ENCODE assay signal across 7 cellular contexts in the genomic region with DNA sequence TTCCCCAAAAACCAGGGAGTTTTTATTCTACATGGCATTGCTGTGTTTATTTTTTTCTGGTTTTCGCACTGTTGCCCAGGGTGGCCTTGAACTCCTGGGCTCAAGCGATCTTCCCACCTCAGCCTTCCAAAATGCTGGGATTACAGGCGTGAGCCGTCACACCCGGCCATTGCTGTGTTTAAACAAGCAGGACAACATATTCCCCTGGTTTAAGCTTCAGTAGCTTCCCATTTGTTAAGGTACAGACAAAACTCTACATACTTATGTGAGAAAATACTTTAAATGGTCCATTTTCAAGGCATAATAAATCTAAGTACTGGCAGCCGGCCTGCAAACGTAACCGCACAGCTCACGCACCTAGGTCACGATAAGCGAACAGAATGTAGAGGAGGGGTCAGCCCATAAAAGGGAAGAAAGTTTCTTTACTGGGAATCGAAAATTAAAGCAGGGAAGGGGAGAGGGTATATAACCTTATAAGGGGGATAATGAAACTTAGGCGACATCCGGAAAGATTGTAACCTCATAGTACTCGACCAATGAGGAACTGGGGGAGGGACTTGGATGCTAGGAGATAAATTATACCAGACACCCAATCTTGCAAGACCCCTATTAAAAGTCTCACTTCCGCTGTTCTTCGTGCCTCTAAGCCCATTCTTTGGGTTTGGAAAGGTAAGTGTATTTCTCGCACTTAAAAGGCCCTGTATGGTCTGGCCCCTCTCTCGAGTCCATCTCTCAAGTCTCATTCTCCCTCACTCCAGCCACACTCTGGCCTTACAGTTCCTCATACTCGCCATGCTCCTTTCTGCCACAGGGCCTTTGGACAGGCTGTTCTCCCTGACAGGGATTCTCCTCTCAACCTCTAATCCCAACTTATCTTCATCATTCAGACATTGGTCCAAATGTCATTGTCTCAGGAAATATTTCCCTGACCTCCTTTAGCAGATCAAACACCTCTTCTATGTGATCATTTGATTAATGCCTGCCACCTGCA. TPM values are rescaled to one million over a fixed set of nuclear protein-coding genes. Genes with fewer than 3 reads are reported as not detected.
DNase-seq lines count a peak whose midpoint lies in the region; ATAC-seq, FAIRE-seq and TF ChIP-seq lines count a peak whose summit lies in the region.

No MANE protein-coding gene starts in this region.

- H3K4me3 ChIP-seq in IMR-90 (ENCODE audit: insufficient read depth, low read depth, low read length) (peak overlapping the region; percentile 42; the same call in 1 of the 2 replicates), iPS-18c (ENCODE audit: insufficient read depth, low read depth, low read length) (peak overlapping the region; percentile 34; the same call in 1 of the 2 replicates), subcutaneous abdominal adipose tissue (ENCODE audit: low read depth in 1 of 5, low read length in 5 of 5) (peak overlapping the region; percentile 59 to 67 (median 62))

- no peak for ATAC-seq in IMR-90 (ENCODE audit: low read depth)

- peaks cover 2% of the 10 kb centered on the region for H3K27me3 Mint-ChIP-seq in activated CD4-positive, alpha-beta memory T cell treated with anti-CD3 and anti-CD28 coated beads, Interleukin-2, amount 10 ng/mL, durations not matched to agents 7 days and 5 days

- H2AFZ ChIP-seq in IMR-90 (replicated peaks; ENCODE audit: low read length, poor library complexity): peak overlapping the region; percentile 86

- 0 out of 3 replicates have a peak overlapping the region, but pooled peaks have one; percentile 17 for H2BK15ac ChIP-seq in IMR-90 (ENCODE audit: low read depth, low read length)

- no peaks in the 10 kb centered on the region for H3K79me1 ChIP-seq in IMR-90 (ENCODE audit: low read depth in 1 of 2, low read length in 2 of 2)

- H3K9me3 ChIP-seq in IMR-90 (ENCODE audit: control insufficient read depth, insufficient read depth, low read length) (no peaks in the 10 kb centered on the region), iPS-18c (ENCODE audit: control insufficient read depth, insufficient read depth, low read length) (no peaks in the 10 kb centered on the region), subcutaneous abdominal adipose tissue (ENCODE audit: control insufficient read depth in 5 of 5, low read length in 5 of 5) (no peaks in the 10 kb centered on the region)

- peak overlapping the region; percentile 85 for H3K4ac ChIP-seq in IMR-90 (ENCODE audit: low read depth, low read length)

- intact Hi-C loops in IMR-90 (cut with micrococcal nuclease): loop anchor here (2.0 to 10.0 kb wide), 2 partner anchors 60 to 522 kb away; partner anchors contain the start of genes PRR11, RAD51C, SKA2 and TEX14

- no peaks in the 10 kb centered on the region for H3K9me3 Mint-ChIP-seq in activated CD4-positive, alpha-beta memory T cell treated with anti-CD3 and anti-CD28 coated beads, Interleukin-2, amount 10 ng/mL, durations not matched to agents 7 days and 5 days

- H4K5ac ChIP-seq in IMR-90 (ENCODE audit: low read depth, low read length): peak overlapping the region; percentile 97

- dilution Hi-C loops in IMR-90 (cut with HindIII; ENCODE audit: low sequenced_read_pairs, unreplicated experiment): no loop called here

- peak overlapping the region; percentile 63; the same call in 1 of the 2 replicates for H2AK5ac ChIP-seq in IMR-90 (ENCODE audit: low read depth, low read length)

- no peaks in the 10 kb centered on the region for H3K36me3 Mint-ChIP-seq in activated CD4-positive, alpha-beta memory T cell treated with anti-CD3 and anti-CD28 coated beads, Interleukin-2, amount 10 ng/mL, durations not matched to agents 7 days and 5 days (ENCODE audit: low read depth)

- no peak for TF ChIP-seq POLR2A in IMR-90 (IDR thresholded peaks at IDR 0.05; ENCODE audit: low read depth, low read length)
- no peak for TF ChIP-seq POLR2A in GM12891 (IDR thresholded peaks at IDR 0.05; ENCODE audit: low read depth, low read length)

- WGBS in IMR-90 (ENCODE audit: extremely low coverage in 2 of 2, insufficient read length in 1 of 2), 2 experiments: 100% methylated on average over 2 of the region's 20 CpGs; no CpG with 5 or more reads in 1 of the 2 experiments

- peak overlapping the region; percentile 98 to 99 for H4K8ac ChIP-seq in IMR-90 (ENCODE audit: low read depth in 2 of 2, low read length in 2 of 2)

- no peak for FAIRE-seq in GM12891 (lab: Jason Lieb, UNC)

- peak overlapping the region; percentile 74 for H2BK5ac ChIP-seq in IMR-90 (ENCODE audit: low read depth, low read length, poor library complexity, severe bottlenecking)

- no peak overlapping the region for H2BK120ac ChIP-seq in IMR-90 (ENCODE audit: low read depth, low read length)

- in situ Hi-C loops in IMR-90 (cut with MboI; ENCODE audit: low sequenced_read_pairs): loop anchor here (10.0 kb wide), 1 partner anchor 118 kb away; the partner anchor contains the start of gene MTMR4

- no peak overlapping the region for H2AK9ac ChIP-seq in IMR-90 (replicated peaks; ENCODE audit: low read depth, low read length, poor library complexity)

- no peaks in the 10 kb centered on the region for H3K27me3 ChIP-seq in IMR-90 (ENCODE audit: control insufficient read depth, insufficient read depth, low read length)
- H3K27me3 ChIP-seq in subcutaneous abdominal adipose tissue (ENCODE audit: control insufficient read depth in 5 of 5, insufficient read depth in 4 of 5, low read length in 5 of 5): no peaks in the 10 kb centered on the region

- H3K4me1 Mint-ChIP-seq in activated CD4-positive, alpha-beta memory T cell treated with anti-CD3 and anti-CD28 coated beads, Interleukin-2, amount 10 ng/mL, durations not matched to agents 7 days and 5 days: peaks cover 3% of the 10 kb centered on the region

- peak overlapping the region; percentile 66 for H3K27ac Mint-ChIP-seq in activated CD4-positive, alpha-beta memory T cell treated with anti-CD3 and anti-CD28 coated beads, Interleukin-2, amount 10 ng/mL, durations not matched to agents 7 days and 5 days

- H3K14ac ChIP-seq in IMR-90 (replicated peaks; ENCODE audit: low read depth, low read length): peak overlapping the region; percentile 39; the same call in 1 of the 2 replicates

- no peaks in the 10 kb centered on the region; the same call in 1 of the 2 replicates for H3K9me1 ChIP-seq in IMR-90 (ENCODE audit: insufficient read depth, low read length)

- H2BK20ac ChIP-seq in IMR-90 (ENCODE audit: low read depth, low read length): no peak overlapping the region

- H3K56ac ChIP-seq in IMR-90 (ENCODE audit: extremely low read depth, insufficient read depth, low read length): peak overlapping the region; percentile 83; the same call in 1 of the 2 replicates

- H3K18ac ChIP-seq in IMR-90 (ENCODE audit: low read depth, low read length): no peak overlapping the region

- no peak overlapping the region for H3K23ac ChIP-seq in IMR-90 (ENCODE audit: low read depth, low read length)

- no peak for TF ChIP-seq RAD21 in IMR-90 (IDR thresholded peaks at IDR 0.05; ENCODE audit: low read length)

- no TSS peak for BruUV-seq in IMR-90 (replicated peaks; lab: Mats Ljungman, UMichigan)

- TF ChIP-seq CTCF in IMR-90 (conservative IDR thresholded peaks at IDR 0.05; ENCODE audit: low read depth, low read length): no peak

- H3K4me3 Mint-ChIP-seq in activated CD4-positive, alpha-beta memory T cell treated with anti-CD3 and anti-CD28 coated beads, Interleukin-2, amount 10 ng/mL, durations not matched to agents 7 days and 5 days: peak overlapping the region; percentile 28

- CTCF ChIA-PET in IMR-90 (lab: Yijun Ruan, JAX): no interaction called here
- CTCF ChIA-PET in activated CD4-positive, alpha-beta memory T cell treated with anti-CD3 and anti-CD28 coated beads, Interleukin-2, amount 10 ng/mL, durations not matched to agents 7 days and 5 days (lab: Charles Lee): interaction anchor here (0.9 to 2.9 kb wide), 11 partner anchors 8 to 474 kb away, joined by 3 to 20 read pairs (median 4); partner anchors contain the start of genes RAD51C, TEX14 and TRIM37

- peak overlapping the region; percentile 84 for H3K9ac ChIP-seq in IMR-90 (ENCODE audit: low read depth, low read length)
- peak overlapping the region; percentile 60 to 90 (median 77) for H3K9ac ChIP-seq in subcutaneous abdominal adipose tissue (ENCODE audit: low read length in 5 of 5)

- peak overlapping the region; percentile 77 for H4K91ac ChIP-seq in IMR-90 (ENCODE audit: insufficient read depth, low read depth, low read length)

- no peaks in the 10 kb centered on the region for H3K36me3 ChIP-seq in IMR-90 (ENCODE audit: control insufficient read depth, insufficient read depth, low read length)
- no peaks in the 10 kb centered on the region for H3K36me3 ChIP-seq in subcutaneous abdominal adipose tissue (ENCODE audit: control insufficient read depth in 5 of 5, insufficient read depth in 5 of 5, low read length in 5 of 5)

- POLR2A ChIA-PET in IMR-90 (lab: Charles Lee; ENCODE audit: unreplicated experiment): interaction anchor here (0.6 to 1.7 kb wide), 10 partner anchors 10 to 875 kb away, joined by 3 to 10 read pairs (median 4); no protein-coding TSS in a partner anchor
- POLR2A ChIA-PET in activated CD4-positive, alpha-beta memory T cell treated with anti-CD3 and anti-CD28 coated beads, Interleukin-2, amount 10 ng/mL, durations not matched to agents 7 days and 5 days (lab: Charles Lee): interaction anchor here (0.6 to 7.9 kb wide), 110 partner anchors 17 to 1548 kb away, joined by 3 to 759 read pairs (median 4); partner anchors contain the start of genes AKAP1, CLTC, GDPD1 and HSF5

- no peak for DNase-seq in IMR-90
- DNase-seq in activated CD4-positive, alpha-beta memory T cell treated with anti-CD3 and anti-CD28 coated beads, Interleukin-2, amount 10 ng/mL, durations not matched to agents 7 days and 5 days: no peak
- no peak for DNase-seq in D341Med (ENCODE audit: low spot score)
- no peak for DNase-seq in A172 (ENCODE audit: low spot score)
- DNase-seq in GM12891 (ENCODE audit: insufficient read length, low spot score): no peak

- H4K20me1 ChIP-seq in IMR-90 (ENCODE audit: insufficient read depth, low read length): peaks cover 3% of the 10 kb centered on the region; the same call in 1 of the 2 replicates

- H3K27ac ChIP-seq in IMR-90 (ENCODE audit: insufficient read depth, low read length) (peak overlapping the region; percentile 68), subcutaneous abdominal adipose tissue (ENCODE audit: low read depth, low read length) (peak overlapping the region; percentile 68)

- H3K4me1 ChIP-seq in IMR-90 (ENCODE audit: control insufficient read depth, insufficient read depth, low read length): no peaks in the 10 kb centered on the region
- peaks cover 3 to 11% (median 9%) of the 10 kb centered on the region in 5 donors for H3K4me1 ChIP-seq in subcutaneous abdominal adipose tissue (ENCODE audit: control insufficient read depth in 5 of 5, insufficient read depth in 5 of 5, low read length in 5 of 5)

- H3K4me2 ChIP-seq in IMR-90 (ENCODE audit: low read depth, low read length): peak overlapping the region; percentile 75

RNA-seq across cellular contexts. Expression of gene TEX14, which starts 59.2 kb away (rescaled TPM):
- total RNA-seq in IMR-90 (2012; rRNA removed): not detected in 2 replicates
- polyA plus RNA-seq in IMR-90 (2012; rRNA removed): not detected in 2 replicates
- polyA plus RNA-seq in IMR-90 (2012; cell fraction: cytosol; rRNA removed): not detected in 2 replicates
- 0.01 and 0.02 TPM in 2 replicates for polyA plus RNA-seq in IMR-90 (2012; cell fraction: nucleus; rRNA removed; ENCODE audit: low replicate concordance)
- under 1 TPM; 0.85 to 0.96 TPM for total RNA-seq in activated CD4-positive, alpha-beta memory T cell treated with anti-CD3 and anti-CD28 coated beads, Interleukin-2, amount 10 ng/mL, durations not matched to agents 7 days and 5 days
- 0.02 and 0.19 TPM in 2 replicates for total RNA-seq in A172 (2014; rRNA removed; shearing (Covaris generic))
- 1.6 TPM for polyA plus RNA-seq in GM12891 (2012; ENCODE audit: low read depth, missing spikeins)

RNA-seq across cellular contexts. Expression of gene RAD51C, which starts 59.8 kb away (rescaled TPM):
- 21.1 and 28.6 TPM in 2 replicates for total RNA-seq in IMR-90 (2012; rRNA removed)
- 21.4 and 28.3 TPM in 2 replicates for polyA plus RNA-seq in IMR-90 (2012; rRNA removed)
- polyA plus RNA-seq in IMR-90 (2012; cell fraction: cytosol; rRNA removed): 4.9 and 5.6 TPM in 2 replicates
- 2.0 and 8.6 TPM in 2 replicates for polyA plus RNA-seq in IMR-90 (2012; cell fraction: nucleus; rRNA removed; ENCODE audit: low replicate concordance)
- total RNA-seq in activated CD4-positive, alpha-beta memory T cell treated with anti-CD3 and anti-CD28 coated beads, Interleukin-2, amount 10 ng/mL, durations not matched to agents 7 days and 5 days: 10 to 100 TPM; 55.2 to 59.6 TPM
- total RNA-seq in A172 (2014; rRNA removed; shearing (Covaris generic)): 61.2 and 79.4 TPM in 2 replicates
- 72.4 TPM for polyA plus RNA-seq in GM12891 (2012; ENCODE audit: low read depth, missing spikeins)
